Comparison of ENCODE assay signal across 1 cellular context in genomic region chr20:16574656-16575355, GRCh38.
TF ChIP-seq lines count a peak whose summit lies in the region.

No MANE protein-coding gene starts in this region.

TF ChIP-seq in HepG2, 621 proteins besides CTCF, POLR2A, EP300 and RAD21 (continued from another document and continues in another):
- no peak for TF ChIP-seq AHDC1 (CRISPR knock-in tag; IDR thresholded peaks at IDR 0.05; ENCODE audit: borderline replicate concordance)
- TF ChIP-seq PREB (CRISPR knock-in tag; IDR thresholded peaks at IDR 0.05): no peak
- TF ChIP-seq SIX1 (CRISPR knock-in tag; IDR thresholded peaks at IDR 0.05; ENCODE audit: borderline replicate concordance): peak; percentile 24; the same call in 1 of the 2 replicates
- TF ChIP-seq TFE3 (CRISPR knock-in tag; IDR thresholded peaks at IDR 0.05): peak; percentile 38; the same call in 1 of the 2 replicates
- TF ChIP-seq JARID2 (CRISPR knock-in tag; IDR thresholded peaks at IDR 0.05; ENCODE audit: insufficient replicate concordance): no peak
- TF ChIP-seq ZNF44 (CRISPR knock-in tag; IDR thresholded peaks at IDR 0.05): peak; percentile 80; the same call in 1 of the 2 replicates
- peak; percentile 88; the same call in 1 of the 2 replicates for TF ChIP-seq NRL (CRISPR knock-in tag; IDR thresholded peaks at IDR 0.05; ENCODE audit: borderline replicate concordance)
- TF ChIP-seq ZFP1 (CRISPR knock-in tag; IDR thresholded peaks at IDR 0.05): peak; percentile 26; the same call in 1 of the 2 replicates
- TF ChIP-seq ATF3 (CRISPR knock-in tag; IDR thresholded peaks at IDR 0.05): no peak
- TF ChIP-seq ZNF20 (CRISPR knock-in tag; IDR thresholded peaks at IDR 0.05): no peak
- peak; percentile 74; the same call in 1 of the 2 replicates for TF ChIP-seq ZNF691 (CRISPR knock-in tag; IDR thresholded peaks at IDR 0.05; ENCODE audit: borderline replicate concordance, low read depth)
- TF ChIP-seq SUZ12 (IDR thresholded peaks at IDR 0.05; ENCODE audit: low read depth, low read length): no peak
- TF ChIP-seq MBNL3 (CRISPR knock-in tag; conservative IDR thresholded peaks at IDR 0.05): no peak
- no peak for TF ChIP-seq AHR (CRISPR knock-in tag; IDR thresholded peaks at IDR 0.05)
- no peak for TF ChIP-seq ZNF512 (CRISPR knock-in tag; IDR thresholded peaks at IDR 0.05)
- TF ChIP-seq GATA4 (IDR thresholded peaks at IDR 0.05; ENCODE audit: borderline replicate concordance, low read depth): no peak
- TF ChIP-seq ZNF749 (CRISPR knock-in tag; IDR thresholded peaks at IDR 0.05; ENCODE audit: borderline replicate concordance): peak; percentile 89; the same call in 1 of the 2 replicates
- peak; percentile 52 for TF ChIP-seq MNT (IDR thresholded peaks at IDR 0.05)
- TF ChIP-seq ZNF501 (CRISPR knock-in tag; IDR thresholded peaks at IDR 0.05): peak; percentile 60; the same call in 1 of the 2 replicates
- no peak for TF ChIP-seq CC2D1A (CRISPR knock-in tag; IDR thresholded peaks at IDR 0.05)
- TF ChIP-seq ZNF549 (CRISPR knock-in tag; IDR thresholded peaks at IDR 0.05): 0 out of 2 replicates have a peak, but pooled peaks have one; percentile 25
- TF ChIP-seq HES4 (CRISPR knock-in tag; IDR thresholded peaks at IDR 0.05; ENCODE audit: borderline replicate concordance): peak; percentile 68; the same call in 1 of the 2 replicates
- TF ChIP-seq NFIC (IDR thresholded peaks at IDR 0.05; ENCODE audit: low read length): peak; percentile 7; the same call in 1 of the 2 replicates
- TF ChIP-seq SYNCRIP (IDR thresholded peaks at IDR 0.05; ENCODE audit: insufficient read depth, low read depth, low read length): no peak
- peak; percentile 53 for TF ChIP-seq ZNF317 (CRISPR knock-in tag; IDR thresholded peaks at IDR 0.05)
- no peak for TF ChIP-seq ZNF282 (IDR thresholded peaks at IDR 0.05; ENCODE audit: partially characterized antibody)
- TF ChIP-seq ARNTL (CRISPR knock-in tag; IDR thresholded peaks at IDR 0.05): peak; percentile 19; the same call in 1 of the 2 replicates
- TF ChIP-seq PAWR (CRISPR knock-in tag; IDR thresholded peaks at IDR 0.05; ENCODE audit: borderline replicate concordance): no peak
- peak; percentile 46; the same call in 1 of the 2 replicates for TF ChIP-seq THRA (CRISPR knock-in tag; IDR thresholded peaks at IDR 0.05; ENCODE audit: borderline replicate concordance)
- TF ChIP-seq FLYWCH1 (CRISPR knock-in tag; IDR thresholded peaks at IDR 0.05): no peak
- TF ChIP-seq NFATC3 (CRISPR knock-in tag; IDR thresholded peaks at IDR 0.05): no peak
- TF ChIP-seq LBX2 (CRISPR knock-in tag; IDR thresholded peaks at IDR 0.05; ENCODE audit: borderline replicate concordance): no peak
- 0 out of 2 replicates have a peak, but pooled peaks have one; percentile 64 for TF ChIP-seq ZHX1 (CRISPR knock-in tag; IDR thresholded peaks at IDR 0.05; ENCODE audit: low read depth)
- TF ChIP-seq NR2F6 (IDR thresholded peaks at IDR 0.05): peak; percentile 44; the same call in 1 of the 2 replicates
- TF ChIP-seq NR2F6 (CRISPR knock-in tag; IDR thresholded peaks at IDR 0.05): peak; percentile 68; the same call in 1 of the 2 replicates
- TF ChIP-seq ATF5 (CRISPR knock-in tag; IDR thresholded peaks at IDR 0.05; ENCODE audit: low read depth): peak; percentile 27; the same call in 1 of the 2 replicates
- 0 out of 2 replicates have a peak, but pooled peaks have one; percentile 26 for TF ChIP-seq ZNF678 (CRISPR knock-in tag; IDR thresholded peaks at IDR 0.05)
- TF ChIP-seq KAT8 (CRISPR knock-in tag; IDR thresholded peaks at IDR 0.05): peak; percentile 94
